In genomic region chr16:23059433-23059832, GRCh38 we compare ENCODE assay signal across 15 cellular contexts.
A peak's percentile ranks its signal among the peaks of the same experiment; 100 is the strongest.
DNase-seq lines count a peak whose midpoint lies in the region; ATAC-seq, FAIRE-seq and TF ChIP-seq lines count a peak whose summit lies in the region.
"Had no signal": no experiment of that assay in that cellular context is flagged by ENCODE, and none has a peak within 500 bp of the region (broad histone marks: within the 10 kb centered on the region; RNA-seq: fewer than 3 reads in every experiment).

No MANE protein-coding gene starts in this region.

- H3K9me2 ChIP-seq in GM23338 (ENCODE audit: insufficient read depth): no peaks in the 10 kb centered on the region

- H4K20me1 ChIP-seq in GM23338 (replicated peaks; ENCODE audit: insufficient read depth) (no peaks in the 10 kb centered on the region), H1 (replicated peaks in 1 of 2; ENCODE audit: control insufficient read depth in 1 of 2, insufficient read depth in 2 of 2, low read length in 2 of 2) (no peaks in the 10 kb centered on the region)
- H4K20me1 ChIP-seq: BLaER1 had no signal

- no peak overlapping the region for H2BK120ac ChIP-seq in H1 (replicated peaks; ENCODE audit: low read depth, low read length)

- no peak overlapping the region for H3K23ac ChIP-seq in H1 (ENCODE audit: insufficient read length)

- no peaks in the 10 kb centered on the region for H3K36me3 Mint-ChIP-seq in GM23338 (ENCODE audit: low read depth)
- no peaks in the 10 kb centered on the region for H3K36me3 Mint-ChIP-seq in activated CD4-positive, alpha-beta T cell treated with anti-CD3 and anti-CD28 coated beads, Interleukin-2, amount 10 ng/mL, durations not matched to agents 24 days and 14 days (ENCODE audit: low read depth)
- H3K36me3 Mint-ChIP-seq: CD8-positive, alpha-beta memory T cell had no signal

- H3K4me3 ChIP-seq in GM23338 (no peak overlapping the region), H1 (ENCODE audit: extremely low read depth in 1 of 4, insufficient read depth in 2 of 4, low read depth in 3 of 4, low read length in 4 of 4) (no peak overlapping the region), transverse colon (no peak overlapping the region)
- H3K4me3 ChIP-seq: BLaER1 had no signal

- no peak for TF ChIP-seq RAD21 in H1 (IDR thresholded peaks at IDR 0.05 in 1 of 2, conservative IDR thresholded peaks at IDR 0.05 in 1 of 2; ENCODE audit: low read depth in 2 of 2, low read length in 2 of 2)

- no peak overlapping the region for H3K14ac ChIP-seq in H1 (ENCODE audit: insufficient read length)

- intact Hi-C loops in transverse colon (cut with DNase I; ENCODE audit: low total_unique reads): no loop called here
- intact Hi-C loops in activated CD4-positive, alpha-beta T cell treated with anti-CD3 and anti-CD28 coated beads, Interleukin-2, amount 10 ng/mL, durations not matched to agents 24 days and 14 days (cut with micrococcal nuclease): no loop called here

- H3K9me3 ChIP-seq in H1 (ENCODE audit: insufficient read depth in 2 of 2, low read depth in 1 of 2, low read length in 1 of 2) (no peaks in the 10 kb centered on the region), transverse colon (no peaks in the 10 kb centered on the region)
- H3K9me3 ChIP-seq: BLaER1 had no signal

- H4K5ac ChIP-seq in H1 (ENCODE audit: insufficient read length, low read depth, low read length): no peak overlapping the region

- ATAC-seq in GM23338: peak; percentile 61

- no peak overlapping the region for H3K27ac ChIP-seq in GM23338 (ENCODE audit: low read depth)
- H3K27ac ChIP-seq in angular gyrus (ENCODE audit: low read depth, low read length): peak overlapping the region; percentile 95
- no peak overlapping the region for H3K27ac ChIP-seq in H1 (ENCODE audit: low read depth, low read length)
- peak overlapping the region; percentile 97 for H3K27ac ChIP-seq in substantia nigra (ENCODE audit: low read depth, low read length, poor library complexity, severe bottlenecking)
- H3K27ac ChIP-seq in transverse colon: no peak overlapping the region
- H3K27ac ChIP-seq: BLaER1 had no signal

- H3K79me2 ChIP-seq in GM23338 (replicated peaks; ENCODE audit: insufficient read depth) (no peaks in the 10 kb centered on the region), H1 (ENCODE audit: control insufficient read depth in 1 of 2, insufficient read depth in 2 of 2, low read length in 2 of 2) (no peaks in the 10 kb centered on the region)

- POLR2A ChIA-PET in H1 (lab: Charles Lee; ENCODE audit: partially characterized antibody): no interaction called here

- H2AFZ ChIP-seq in GM23338: no peak overlapping the region
- no peak overlapping the region for H2AFZ ChIP-seq in H1 (ENCODE audit: low read length)

- peak overlapping the region; percentile 56; the same call in 1 of the 2 replicates for H2AK5ac ChIP-seq in H1 (ENCODE audit: low read depth, low read length)

- no peak overlapping the region; a peak in 2 of 7 replicates for H3K9ac ChIP-seq in H1 (replicated peaks in 1 of 4; ENCODE audit: extremely low read depth in 1 of 4, low read depth in 3 of 4, low read length in 3 of 4)
- H3K9ac ChIP-seq: BLaER1 had no signal

- WGBS in H1 (ENCODE audit: extremely low coverage in 1 of 2, insufficient coverage in 1 of 2, insufficient read length in 1 of 2, insufficient replicate concordance in 2 of 2, low coverage in 1 of 2, low lambda C conversion rate in 2 of 2, missing lambda C conversion rate in 1 of 2), 2 experiments: 77% methylated on average over 4 of the region's 5 CpGs; no CpG with 5 or more reads in 1 of the 2 experiments
- 43 to 61% methylated on average over 2 to 5 of the region's 5 CpGs for WGBS in transverse colon (ENCODE audit: low coverage in 1 of 2), 2 donors

- H3K23me2 ChIP-seq in H1 (ENCODE audit: low read depth, low read length): peaks cover 2% of the 10 kb centered on the region; the same call in 1 of the 2 replicates

- H3K27me3 ChIP-seq in GM23338 (ENCODE audit: insufficient read depth) (no peaks in the 10 kb centered on the region), H1 (replicated peaks in 1 of 4; ENCODE audit: control insufficient read depth in 3 of 4, extremely low read depth in 1 of 4, insufficient read depth in 3 of 4, low read length in 3 of 4) (no peaks in the 10 kb centered on the region), transverse colon (no peaks in the 10 kb centered on the region)
- H3K27me3 ChIP-seq: BLaER1 had no signal

- TF ChIP-seq POLR2A in H1 (IDR thresholded peaks at IDR 0.05; ENCODE audit: control extremely low read depth in 1 of 2, low read depth in 2 of 2, low read length in 2 of 2) (no peak), transverse colon (IDR thresholded peaks at IDR 0.05) (no peak)

- no peak overlapping the region for H4K91ac ChIP-seq in H1 (replicated peaks; ENCODE audit: insufficient read length, low read length)

- no peaks in the 10 kb centered on the region for H3K36me3 ChIP-seq in GM23338 (ENCODE audit: insufficient read depth)
- no peaks in the 10 kb centered on the region for H3K36me3 ChIP-seq in H1 (ENCODE audit: control insufficient read depth in 2 of 4, insufficient read depth in 4 of 4, low read length in 3 of 4)
- no peaks in the 10 kb centered on the region for H3K36me3 ChIP-seq in transverse colon
- H3K36me3 ChIP-seq: BLaER1 had no signal

- H3K9me3 Mint-ChIP-seq in GM23338: no peaks in the 10 kb centered on the region
- no peaks in the 10 kb centered on the region for H3K9me3 Mint-ChIP-seq in activated CD4-positive, alpha-beta T cell treated with anti-CD3 and anti-CD28 coated beads, Interleukin-2, amount 10 ng/mL, durations not matched to agents 24 days and 14 days
- H3K9me3 Mint-ChIP-seq: CD8-positive, alpha-beta memory T cell had no signal

- H3K4me1 Mint-ChIP-seq in GM23338: peaks cover 30% of the 10 kb centered on the region
- H3K4me1 Mint-ChIP-seq in activated CD4-positive, alpha-beta T cell treated with anti-CD3 and anti-CD28 coated beads, Interleukin-2, amount 10 ng/mL, durations not matched to agents 24 days and 14 days: peaks cover 2% of the 10 kb centered on the region

- no peaks in the 10 kb centered on the region for H3F3A ChIP-seq in GM23338 (replicated peaks; ENCODE audit: low read depth)

- H2BK12ac ChIP-seq in H1 (ENCODE audit: low read depth, low read length): no peak overlapping the region

- peak; percentile 34 for DNase-seq in GM23338 (ENCODE audit: low spot score)
- DNase-seq in H1 (ENCODE audit: low read depth in 1 of 2, low spot score in 2 of 2): no peak
- DNase-seq in substantia nigra (lab: John Stamatoyannopoulos, UW): no peak
- DNase-seq in COR-L47 (lab: John Stamatoyannopoulos, UW): no peak
- no peak for DNase-seq in transverse colon
- no peak for DNase-seq in activated CD4-positive, alpha-beta T cell treated with anti-CD3 and anti-CD28 coated beads, Interleukin-2, amount 10 ng/mL, durations not matched to agents 24 days and 14 days
- DNase-seq: 8988T; AML-193; CD8-positive, alpha-beta memory T cell; DMS53; GF-D8; H7 had no signal

- H3K56ac ChIP-seq in H1 (replicated peaks; ENCODE audit: insufficient read length, low read depth, low read length): no peak overlapping the region

- no peak overlapping the region for H2BK20ac ChIP-seq in H1 (ENCODE audit: low read length)

- no peak overlapping the region for H3K27ac Mint-ChIP-seq in GM23338
- no peak overlapping the region for H3K27ac Mint-ChIP-seq in activated CD4-positive, alpha-beta T cell treated with anti-CD3 and anti-CD28 coated beads, Interleukin-2, amount 10 ng/mL, durations not matched to agents 24 days and 14 days
- H3K27ac Mint-ChIP-seq: CD8-positive, alpha-beta memory T cell had no signal

- H3K4ac ChIP-seq in H1 (replicated peaks; ENCODE audit: insufficient read length, low read depth, low read length): no peak overlapping the region

- CTCF ChIA-PET in H1 (lab: Charles Lee; ENCODE audit: partially characterized antibody): interaction anchor here (0.6 to 3.9 kb wide), 32 partner anchors 11 to 376 kb away, joined by 3 to 22 read pairs (median 4); no protein-coding TSS in a partner anchor

- TF ChIP-seq EP300 in H1 (IDR thresholded peaks at IDR 0.05; ENCODE audit: borderline replicate concordance in 1 of 2, low read depth in 2 of 2, low read length in 2 of 2): no peak
- no peak for TF ChIP-seq EP300 in transverse colon (IDR thresholded peaks at IDR 0.05; ENCODE audit: low read depth)

- no peaks in the 10 kb centered on the region for H3K79me1 ChIP-seq in H1 (ENCODE audit: low read depth, low read length)

- FAIRE-seq in H1 (lab: Jason Lieb, UNC): no peak
- FAIRE-seq: GM19239 had no signal

- no peak for TF ChIP-seq CTCF in GM23338 (conservative IDR thresholded peaks at IDR 0.05; ENCODE audit: low read depth in 2 of 2)
- TF ChIP-seq CTCF in H1 (IDR thresholded peaks at IDR 0.05; ENCODE audit: control extremely low read depth in 1 of 3, insufficient read depth in 1 of 3, low read depth in 1 of 3, low read length in 3 of 3): no peak
- TF ChIP-seq CTCF in transverse colon (IDR thresholded peaks at IDR 0.05): no peak

- no peak overlapping the region for H2BK5ac ChIP-seq in H1 (ENCODE audit: low read depth, low read length)

- H3K18ac ChIP-seq in H1 (ENCODE audit: extremely low read depth, low read length): peak overlapping the region; percentile 13; the same call in 1 of the 2 replicates

- H3K4me1 ChIP-seq in GM23338 (ENCODE audit: insufficient read depth) (peaks cover 4% of the 10 kb centered on the region), H1 (replicated peaks in 1 of 4; ENCODE audit: control insufficient read depth in 3 of 4, insufficient read depth in 4 of 4, low read length in 3 of 4) (peaks cover 0 to 13% (median 8%) of the 10 kb centered on the region in 4 experiments; a peak in 3 of 7 replicates), transverse colon (no peaks in the 10 kb centered on the region)

- no peak overlapping the region for H3K4me2 ChIP-seq in GM23338
- H3K4me2 ChIP-seq in H1 (ENCODE audit: insufficient read depth in 1 of 2, low read depth in 2 of 2, low read length in 2 of 2): no peak overlapping the region
- H3K4me2 ChIP-seq: BLaER1 had no signal

- H4K8ac ChIP-seq in H1 (ENCODE audit: extremely low read depth, insufficient read depth, low read length): no peak overlapping the region

- no peaks in the 10 kb centered on the region for H3K27me3 Mint-ChIP-seq in GM23338 (ENCODE audit: insufficient read depth, low read depth, poor library complexity)
- peaks cover 22% of the 10 kb centered on the region for H3K27me3 Mint-ChIP-seq in activated CD4-positive, alpha-beta T cell treated with anti-CD3 and anti-CD28 coated beads, Interleukin-2, amount 10 ng/mL, durations not matched to agents 24 days and 14 days

- peak overlapping the region; percentile 61; the same call in 1 of the 2 replicates for H2BK15ac ChIP-seq in H1 (ENCODE audit: low read length)

- in situ Hi-C loops in transverse colon (cut with MboI; ENCODE audit: low pct_ligation_motif_present in 1 of 4, low pct_unique_long_range_greater_than_20kb in 1 of 4, low sequenced_read_pairs in 3 of 4): loop anchor here in 1 of 4 donors (25.0 kb wide), 1 partner anchor 97 kb away; no protein-coding TSS in a partner anchor

- no peak overlapping the region for H3K4me3 Mint-ChIP-seq in GM23338
- no peak overlapping the region for H3K4me3 Mint-ChIP-seq in activated CD4-positive, alpha-beta T cell treated with anti-CD3 and anti-CD28 coated beads, Interleukin-2, amount 10 ng/mL, durations not matched to agents 24 days and 14 days
- H3K4me3 Mint-ChIP-seq: CD8-positive, alpha-beta memory T cell had no signal

TF ChIP-seq in GM23338, 12 proteins besides CTCF, POLR2A, EP300 and RAD21 (continues in another document):
- no peak for TF ChIP-seq EZH2phosphoT487 (IDR thresholded peaks at IDR 0.05; ENCODE audit: unreplicated experiment)

Comparison
In these comparisons a context has a peak if more than half of its experiments do, and no peak if none do; other contexts are left out.
1. H3K27ac ChIP-seq: peak in angular gyrus (single experiment) and substantia nigra (single experiment); none in GM23338 (single experiment), H1 (single experiment) and transverse colon (0 of 4).